ENCODE assay signal across 7 cellular contexts in genomic region chr19:19343762-19344161, GRCh38.
"Had no signal": no experiment of that assay in that cellular context is flagged by ENCODE, and none has a peak within 500 bp of the region (broad histone marks: within the 10 kb centered on the region; RNA-seq: fewer than 3 reads in every experiment).

No MANE protein-coding gene starts in this region.

- H3K27ac ChIP-seq: HL-60 had no signal

- H3K4me2 ChIP-seq: GM23338 had no signal

- H3K4me3 ChIP-seq: GM23338, K562 had no signal

- DNase-seq: H9, HFFc6 had no signal

- ATAC-seq: GM23338, HCT116, HepG2, K562 had no signal

- H2AFZ ChIP-seq: GM23338 had no signal
